ENCODE assay signal across 8 cellular contexts in the genomic region with DNA sequence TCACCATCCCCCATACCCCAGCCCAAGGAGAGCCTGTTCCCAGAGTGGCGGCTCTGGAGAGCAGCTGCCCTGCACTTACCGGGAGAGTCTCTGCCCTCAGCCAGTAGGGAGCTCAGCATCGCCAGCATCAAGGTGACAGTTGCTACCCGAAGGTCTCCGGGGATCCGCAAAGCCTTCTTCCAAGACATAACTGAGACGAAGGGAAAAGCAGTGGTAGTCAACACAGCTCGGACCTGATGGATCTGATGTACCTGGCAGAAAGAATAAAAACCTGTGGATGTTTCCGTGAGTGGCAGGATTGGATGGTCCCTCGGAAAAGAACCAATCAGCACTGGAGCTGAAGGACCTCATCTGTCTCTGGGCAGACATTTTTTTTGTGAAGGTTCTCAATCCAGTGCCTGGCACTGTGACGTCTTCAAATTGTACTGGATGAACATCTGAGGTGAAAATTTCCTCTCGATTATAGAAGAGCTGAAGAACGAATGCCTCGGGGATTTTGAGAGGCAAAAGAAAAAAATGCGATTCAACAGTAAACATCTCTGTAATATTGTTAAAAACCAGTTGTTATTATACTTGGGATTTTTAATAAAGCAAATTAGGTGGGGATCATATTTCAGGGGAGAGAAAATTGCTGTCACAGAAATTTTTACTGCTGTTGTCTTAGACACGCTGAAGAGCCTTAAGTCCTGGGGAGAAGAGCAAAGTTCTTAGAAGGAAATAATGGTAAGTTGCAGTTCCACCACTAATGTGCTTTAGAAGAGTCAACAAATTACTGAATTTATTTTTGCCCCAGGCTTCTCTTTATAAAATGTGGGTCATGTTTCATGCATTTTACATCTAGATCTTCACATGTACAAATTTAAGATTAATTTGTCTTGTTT. TPM values are rescaled to one million over a fixed set of nuclear protein-coding genes. Genes with fewer than 3 reads are reported as not detected.
DNase-seq lines count a peak whose midpoint lies in the region; ATAC-seq and TF ChIP-seq lines count a peak whose summit lies in the region.

A gene (minus strand): TSS at position 238 of the 881 bp plus-strand sequence. CDS start 50 bp downstream, at position 188.

- no peak for TF ChIP-seq POLR2A in erythroblast (IDR thresholded peaks at IDR 0.05; ENCODE audit: low read length)

- H3K4me3 Mint-ChIP-seq in activated CD8-positive, alpha-beta T cell treated with anti-CD3 and anti-CD28 coated beads for 36 hours, result peak within 1 kb of the TSS; percentile 75
- H3K4me3 Mint-ChIP-seq in natural killer cell treated with Interleukin-12 subunit alpha and Interleukin-12 subunit beta and Interleukin-15 and Interleukin-18, amount 100 ng/mL, for 72 hours, result peak within 1 kb of the TSS; percentile 91

- CTCF ChIA-PET in activated CD8-positive, alpha-beta T cell treated with anti-CD3 and anti-CD28 coated beads for 36 hours (lab: Charles Lee), result interaction anchor here (0.7 to 1.2 kb wide), 3 partner anchors 21 to 286 kb away, joined by 3 to 4 read pairs (median 3); a partner anchor contains a TSS

- H3K4me1 Mint-ChIP-seq in activated CD8-positive, alpha-beta T cell treated with anti-CD3 and anti-CD28 coated beads for 36 hours (ENCODE audit: low read depth), result peaks cover 35% of the 10 kb centered on the region
- H3K4me1 Mint-ChIP-seq in natural killer cell treated with Interleukin-12 subunit alpha and Interleukin-12 subunit beta and Interleukin-15 and Interleukin-18, amount 100 ng/mL, for 72 hours (ENCODE audit: low read depth in 2 of 2), result peaks cover 27 to 53% of the 10 kb centered on the region in 2 donors

- H3K36me3 Mint-ChIP-seq in activated CD8-positive, alpha-beta T cell treated with anti-CD3 and anti-CD28 coated beads for 36 hours (ENCODE audit: low read depth), result peaks cover 2% of the 10 kb centered on the region
- H3K36me3 Mint-ChIP-seq in natural killer cell treated with Interleukin-12 subunit alpha and Interleukin-12 subunit beta and Interleukin-15 and Interleukin-18, amount 100 ng/mL, for 72 hours, result peaks cover 15% of the 10 kb centered on the region

- intact Hi-C loops in activated CD8-positive, alpha-beta T cell treated with anti-CD3 and anti-CD28 coated beads for 36 hours (cut with micrococcal nuclease), result no loop called here

- ATAC-seq in GM21619 (IDR thresholded peaks at IDR 0.05; ENCODE audit: unreplicated experiment) (peak; percentile 54), HG03025 (IDR thresholded peaks at IDR 0.05; ENCODE audit: low FRiP score, unreplicated experiment) (no peak)
- ATAC-seq in activated CD8-positive, alpha-beta T cell treated with anti-CD3 and anti-CD28 coated beads for 36 hours, result peak; percentile 87
- peak; percentile 77 to 81 for ATAC-seq in natural killer cell treated with Interleukin-12 subunit alpha and Interleukin-12 subunit beta and Interleukin-15 and Interleukin-18, amount 100 ng/mL, for 72 hours

- H3K27ac Mint-ChIP-seq in activated CD8-positive, alpha-beta T cell treated with anti-CD3 and anti-CD28 coated beads for 36 hours, result peak within 1 kb of the TSS; percentile 35
- H3K27ac Mint-ChIP-seq in natural killer cell treated with Interleukin-12 subunit alpha and Interleukin-12 subunit beta and Interleukin-15 and Interleukin-18, amount 100 ng/mL, for 72 hours, result peak within 1 kb of the TSS; percentile 82 to 89

- peak within 1 kb of the TSS; percentile 66 for H3K4me3 ChIP-seq in GM12875 (ENCODE audit: low read depth, low read length)
- H3K4me3 ChIP-seq in LNCaP clone FGC (ENCODE audit: low read depth, low read length), result peak within 1 kb of the TSS; percentile 47

- DNase-seq in LNCaP clone FGC (ENCODE audit: low read depth) (peak; percentile 69), erythroblast (lab: John Stamatoyannopoulos, UW) (peak; percentile 10 to 37), NCI-H1694 (lab: John Stamatoyannopoulos, UW) (no peak)
- DNase-seq in activated CD8-positive, alpha-beta T cell treated with anti-CD3 and anti-CD28 coated beads for 36 hours, result peak; percentile 69
- DNase-seq in natural killer cell treated with Interleukin-12 subunit alpha and Interleukin-12 subunit beta and Interleukin-15 and Interleukin-18, amount 100 ng/mL, for 72 hours (ENCODE audit: low spot score), result no peak

- peaks cover 36% of the 10 kb centered on the region for H3K27me3 Mint-ChIP-seq in activated CD8-positive, alpha-beta T cell treated with anti-CD3 and anti-CD28 coated beads for 36 hours
- peaks cover 0 to 9% of the 10 kb centered on the region in 2 donors for H3K27me3 Mint-ChIP-seq in natural killer cell treated with Interleukin-12 subunit alpha and Interleukin-12 subunit beta and Interleukin-15 and Interleukin-18, amount 100 ng/mL, for 72 hours

- no peaks in the 10 kb centered on the region for H3K9me3 Mint-ChIP-seq in activated CD8-positive, alpha-beta T cell treated with anti-CD3 and anti-CD28 coated beads for 36 hours
- no peaks in the 10 kb centered on the region for H3K9me3 Mint-ChIP-seq in natural killer cell treated with Interleukin-12 subunit alpha and Interleukin-12 subunit beta and Interleukin-15 and Interleukin-18, amount 100 ng/mL, for 72 hours

- POLR2A ChIA-PET in activated CD8-positive, alpha-beta T cell treated with anti-CD3 and anti-CD28 coated beads for 36 hours (lab: Charles Lee), result interaction anchor here (0.7 to 1.1 kb wide), 2 partner anchors 179 to 1315 kb away, joined by 4 to 5 read pairs; no protein-coding TSS in a partner anchor

- TF ChIP-seq CTCF in GM12875 (IDR thresholded peaks at IDR 0.05; ENCODE audit: borderline replicate concordance, insufficient read depth, low read depth, low read length), result no peak
- no peak for TF ChIP-seq CTCF in LNCaP clone FGC (IDR thresholded peaks at IDR 0.05; ENCODE audit: control insufficient read depth, extremely low read depth, insufficient read depth)
- TF ChIP-seq CTCF in activated CD8-positive, alpha-beta T cell treated with anti-CD3 and anti-CD28 coated beads for 36 hours (IDR thresholded peaks at IDR 0.05), result no peak

RNA-seq across cellular contexts. Expression of the gene that starts here (rescaled TPM):
- total RNA-seq in activated CD8-positive, alpha-beta T cell treated with anti-CD3 and anti-CD28 coated beads for 36 hours, result 1 to 10 TPM; 5.3 to 6.9 TPM
- 10 to 100 TPM; 21.0 to 48.6 TPM for total RNA-seq in natural killer cell treated with Interleukin-12 subunit alpha and Interleukin-12 subunit beta and Interleukin-15 and Interleukin-18, amount 100 ng/mL, for 72 hours

Comparison
In these comparisons a context has a peak if more than half of its experiments do, and no peak if none do; other contexts are left out.
1. DNase-seq: peak in LNCaP clone FGC (single experiment), activated CD8-positive, alpha-beta T cell treated with anti-CD3 and anti-CD28 coated beads for 36 hours (single experiment) and erythroblast (2 of 2); none in natural killer cell treated with Interleukin-12 subunit alpha and Interleukin-12 subunit beta and Interleukin-15 and Interleukin-18, amount 100 ng/mL, for 72 hours (single experiment) and NCI-H1694 (single experiment).